ENCODE assay signal across 17 cellular contexts in genomic region chr18:13703899-13704298, GRCh38. TPM values are rescaled to one million over a fixed set of nuclear protein-coding genes. Genes with fewer than 3 reads are reported as not detected.
DNase-seq lines count a peak whose midpoint lies in the region; ATAC-seq, FAIRE-seq and TF ChIP-seq lines count a peak whose summit lies in the region.
"Had no signal": no experiment of that assay in that cellular context is flagged by ENCODE, and none has a peak within 500 bp of the region (broad histone marks: within the 10 kb centered on the region; RNA-seq: fewer than 3 reads in every experiment).

No MANE protein-coding gene starts in this region.

- no peaks in the 10 kb centered on the region; the same call in none of the 2 replicates for H4K20me1 ChIP-seq in IMR-90 (ENCODE audit: insufficient read depth, low read length)

- H3K9me3 ChIP-seq in IMR-90 (ENCODE audit: control insufficient read depth, insufficient read depth, low read length) (peaks cover 8% of the 10 kb centered on the region), gastroesophageal sphincter (peaks cover 0 to 5% (median 0%) of the 10 kb centered on the region in 3 donors)

- no peak overlapping the region for H3K4me2 ChIP-seq in IMR-90 (ENCODE audit: low read depth, low read length)
- H3K4me2 ChIP-seq: BLaER1 treated with 17β-estradiol and CSF1 and Interleukin-3, amounts not matched to agents 10 nM and 100 nM; PC-9 had no signal

- TF ChIP-seq RAD21 in IMR-90 (IDR thresholded peaks at IDR 0.05; ENCODE audit: low read length): no peak

- no peak for TF ChIP-seq CTCF in IMR-90 (conservative IDR thresholded peaks at IDR 0.05; ENCODE audit: low read depth, low read length)
- no peak for TF ChIP-seq CTCF in RWPE1 (conservative IDR thresholded peaks at IDR 0.05; ENCODE audit: low read depth)
- TF ChIP-seq CTCF in gastroesophageal sphincter (IDR thresholded peaks at IDR 0.05): no peak

- ATAC-seq in IMR-90 (ENCODE audit: low read depth): no peak
- ATAC-seq in gastroesophageal sphincter: no peak
- ATAC-seq: GM12878, heart left ventricle had no signal

- no peak overlapping the region for H2BK5ac ChIP-seq in IMR-90 (ENCODE audit: low read depth, low read length, poor library complexity, severe bottlenecking)

- H3K4me1 ChIP-seq in IMR-90 (ENCODE audit: control insufficient read depth, insufficient read depth, low read length): no peaks in the 10 kb centered on the region
- H3K4me1 ChIP-seq in gastroesophageal sphincter: no peaks in the 10 kb centered on the region
- H3K4me1 ChIP-seq: BLaER1 treated with 17β-estradiol and CSF1 and Interleukin-3, amounts not matched to agents 10 nM and 100 nM had no signal

- peaks cover 1% of the 10 kb centered on the region; the same call in 1 of the 2 replicates for H3K36me3 ChIP-seq in IMR-90 (ENCODE audit: control insufficient read depth, insufficient read depth, low read length)
- no peaks in the 10 kb centered on the region for H3K36me3 ChIP-seq in gastroesophageal sphincter

- H3K23ac ChIP-seq in IMR-90 (ENCODE audit: low read depth, low read length): no peak overlapping the region

- BruUV-seq in IMR-90 (replicated peaks; lab: Mats Ljungman, UMichigan): no TSS peak

- H4K8ac ChIP-seq in IMR-90 (ENCODE audit: low read depth in 2 of 2, low read length in 2 of 2): no peak overlapping the region

- POLR2A ChIA-PET in IMR-90 (lab: Charles Lee; ENCODE audit: unreplicated experiment) (no interaction called here), RWPE1 (lab: Yijun Ruan, JAX; ENCODE audit: low non-redundant PET) (no interaction called here)

- no peak overlapping the region for H4K91ac ChIP-seq in IMR-90 (ENCODE audit: insufficient read depth, low read depth, low read length)

- DNase-seq in IMR-90 (peak; percentile 16), SK-N-DZ (ENCODE audit: low spot score) (peak; percentile 20), left kidney (ENCODE audit: low read depth, low spot score) (peak; percentile 26), RWPE1 (ENCODE audit: low spot score) (no peak), NCI-H526 (lab: John Stamatoyannopoulos, UW) (no peak)
- DNase-seq: cerebellar nuclear complex; heart left ventricle; KG1; NCI-H1436; NCI-H510A; stimulated activated CD4-positive, alpha-beta T cell treated with anti-CD3 and anti-CD28 coated beads, Interleukin-4, amount 100 ng/mL, for 1 hour had no signal

- no CpG with 5 or more reads among the region's 1 CpG for WGBS in IMR-90 (ENCODE audit: extremely low coverage in 2 of 2, insufficient read length in 1 of 2), 2 experiments
- WGBS in gastroesophageal sphincter (ENCODE audit: low coverage in 1 of 2), 2 donors: 95 to 100% methylated on average over 1 of the region's 1 CpG

- no peak overlapping the region for H4K5ac ChIP-seq in IMR-90 (ENCODE audit: low read depth, low read length)

- no peak overlapping the region for H3K14ac ChIP-seq in IMR-90 (replicated peaks; ENCODE audit: low read depth, low read length)

- H2BK20ac ChIP-seq in IMR-90 (ENCODE audit: low read depth, low read length): no peak overlapping the region

- H2AK5ac ChIP-seq in IMR-90 (ENCODE audit: low read depth, low read length): no peak overlapping the region

- FAIRE-seq in G401.6 (lab: Jason Lieb, UNC): peak; percentile 76
- FAIRE-seq: GM12878, H1 had no signal

- no peak overlapping the region for H3K56ac ChIP-seq in IMR-90 (ENCODE audit: extremely low read depth, insufficient read depth, low read length)

- intact Hi-C loops in IMR-90 (cut with micrococcal nuclease): no loop called here

- H2BK120ac ChIP-seq in IMR-90 (ENCODE audit: low read depth, low read length): no peak overlapping the region

- no peak overlapping the region for H3K27ac ChIP-seq in IMR-90 (ENCODE audit: insufficient read depth, low read length)
- no peak overlapping the region for H3K27ac ChIP-seq in RWPE1
- H3K27ac ChIP-seq in gastroesophageal sphincter: no peak overlapping the region
- H3K27ac ChIP-seq: BLaER1 treated with 17β-estradiol and CSF1 and Interleukin-3, amounts not matched to agents 10 nM and 100 nM; heart left ventricle; PC-9 had no signal

- no peak overlapping the region for H2BK15ac ChIP-seq in IMR-90 (ENCODE audit: low read depth, low read length)

- no peak overlapping the region for H3K18ac ChIP-seq in IMR-90 (ENCODE audit: low read depth, low read length)

- H2AFZ ChIP-seq in IMR-90 (replicated peaks; ENCODE audit: low read length, poor library complexity): no peak overlapping the region
- H2AFZ ChIP-seq: PC-9 had no signal

- no peak for TF ChIP-seq POLR2A in IMR-90 (IDR thresholded peaks at IDR 0.05; ENCODE audit: low read depth, low read length)
- TF ChIP-seq POLR2A in gastroesophageal sphincter (IDR thresholded peaks at IDR 0.05): no peak

- no peaks in the 10 kb centered on the region for H3K9me1 ChIP-seq in IMR-90 (ENCODE audit: insufficient read depth, low read length)

- H3K27me3 ChIP-seq in IMR-90 (ENCODE audit: control insufficient read depth, insufficient read depth, low read length) (no peaks in the 10 kb centered on the region), gastroesophageal sphincter (no peaks in the 10 kb centered on the region)
- H3K27me3 ChIP-seq: BLaER1 treated with 17β-estradiol and CSF1 and Interleukin-3, amounts not matched to agents 10 nM and 100 nM; heart left ventricle had no signal

- H3K4me3 ChIP-seq in IMR-90 (ENCODE audit: insufficient read depth, low read depth, low read length): no peak overlapping the region
- H3K4me3 ChIP-seq in gastroesophageal sphincter: no peak overlapping the region
- H3K4me3 ChIP-seq: GM12878, heart left ventricle, PC-9 had no signal

- no peak overlapping the region for H2AK9ac ChIP-seq in IMR-90 (replicated peaks; ENCODE audit: low read depth, low read length, poor library complexity)

- dilution Hi-C loops in IMR-90 (cut with HindIII; ENCODE audit: low sequenced_read_pairs, unreplicated experiment): no loop called here

- no peak overlapping the region for H3K9ac ChIP-seq in IMR-90 (ENCODE audit: low read depth, low read length)
- H3K9ac ChIP-seq: BLaER1 treated with 17β-estradiol and CSF1 and Interleukin-3, amounts not matched to agents 10 nM and 100 nM had no signal

- CTCF ChIA-PET in IMR-90 (lab: Yijun Ruan, JAX): no interaction called here
- CTCF ChIA-PET in RWPE1 (lab: Yijun Ruan, JAX): interaction anchor here (0.6 kb wide), 1 partner anchor 705 kb away, joined by 3 read pairs; no protein-coding TSS in a partner anchor

- in situ Hi-C loops in IMR-90 (cut with MboI; ENCODE audit: low sequenced_read_pairs): no loop called here

- TF ChIP-seq EP300 in gastroesophageal sphincter (IDR thresholded peaks at IDR 0.05): no peak

- peaks cover 6 to 28% of the 10 kb centered on the region in 2 experiments for H3K79me1 ChIP-seq in IMR-90 (ENCODE audit: low read depth in 1 of 2, low read length in 2 of 2)

- no peak overlapping the region for H3K4ac ChIP-seq in IMR-90 (ENCODE audit: low read depth, low read length)

TF ChIP-seq in IMR-90, 13 proteins besides CTCF, POLR2A, EP300 and RAD21:
- TF ChIP-seq MAFK (IDR thresholded peaks at IDR 0.05; ENCODE audit: low read depth, low read length): no peak
- TF ChIP-seq CHD1 (IDR thresholded peaks at IDR 0.05; ENCODE audit: low read depth, low read length): no peak
- no peak for TF ChIP-seq USF2 (IDR thresholded peaks at IDR 0.05; ENCODE audit: low read depth, low read length)
- no peak for TF ChIP-seq RCOR1 (IDR thresholded peaks at IDR 0.05; ENCODE audit: insufficient replicate concordance, low read length)
- TF ChIP-seq BHLHE40 (IDR thresholded peaks at IDR 0.05; ENCODE audit: low read depth, low read length): no peak
- TF ChIP-seq ELK1 (IDR thresholded peaks at IDR 0.05; ENCODE audit: borderline replicate concordance, low read depth, low read length): no peak
- TF ChIP-seq FOS (IDR thresholded peaks at IDR 0.05; ENCODE audit: low read depth, low read length): no peak
- no peak for TF ChIP-seq RFX5 (IDR thresholded peaks at IDR 0.05; ENCODE audit: low read depth, low read length)
- TF ChIP-seq MXI1 (IDR thresholded peaks at IDR 0.05; ENCODE audit: borderline replicate concordance, low read depth, low read length): no peak
- no peak for TF ChIP-seq SMC3 (IDR thresholded peaks at IDR 0.05; ENCODE audit: low read depth, low read length)
- no peak for TF ChIP-seq CEBPB (IDR thresholded peaks at IDR 0.05; ENCODE audit: low read depth, low read length)
- TF ChIP-seq NFE2L2 (IDR thresholded peaks at IDR 0.05; ENCODE audit: low read depth, low read length): no peak
- TF ChIP-seq MAZ (IDR thresholded peaks at IDR 0.05; ENCODE audit: borderline replicate concordance, low read depth, low read length): no peak

RNA-seq across cellular contexts. Expression of gene FAM210A, which starts 22.5 kb away (rescaled TPM):
- total RNA-seq in IMR-90 (2012; rRNA removed) (16.1 and 25.3 TPM in 2 replicates), gastroesophageal sphincter (10 to 100 TPM in 3 of 4 donors, 1 to 10 TPM in 1; 4.7 to 18.6 (median 12.8) TPM)
- polyA plus RNA-seq in IMR-90 (2012; rRNA removed): 9.2 and 9.8 TPM in 2 replicates
- 5.4 and 7.8 TPM in 2 replicates for polyA plus RNA-seq in IMR-90 (2012; cell fraction: cytosol; rRNA removed)
- polyA plus RNA-seq in IMR-90 (2012; cell fraction: nucleus; rRNA removed; ENCODE audit: low replicate concordance): 5.2 and 10.1 TPM in 2 replicates
- polyA plus RNA-seq in SK-N-DZ (2014; cell fraction: cytosol; rRNA removed): 16.7 and 17.6 TPM in 2 replicates
- 3.8 and 11.5 TPM in 2 replicates for polyA plus RNA-seq in SK-N-DZ (2014; cell fraction: nucleus; rRNA removed)

RNA-seq across cellular contexts. Expression of gene RNMT, which starts 22.6 kb away (rescaled TPM):
- 13.3 and 21.1 TPM in 2 replicates for total RNA-seq in IMR-90 (2012; rRNA removed)
- polyA plus RNA-seq in IMR-90 (2012; rRNA removed): 11.9 and 13.6 TPM in 2 replicates
- 3.6 and 6.0 TPM in 2 replicates for polyA plus RNA-seq in IMR-90 (2012; cell fraction: cytosol; rRNA removed)
- 6.8 and 33.4 TPM in 2 replicates for polyA plus RNA-seq in IMR-90 (2012; cell fraction: nucleus; rRNA removed; ENCODE audit: low replicate concordance)
- 32.2 and 48.5 TPM in 2 replicates for polyA plus RNA-seq in SK-N-DZ (2014; cell fraction: cytosol; rRNA removed)
- 32.5 and 43.6 TPM in 2 replicates for polyA plus RNA-seq in SK-N-DZ (2014; cell fraction: nucleus; rRNA removed)
- total RNA-seq in gastroesophageal sphincter: 10 to 100 TPM; 18.6 to 27.1 (median 24.0) TPM

Comparison
In these comparisons a context has a peak if more than half of its experiments do, and no peak if none do; other contexts are left out.
1. DNase-seq: peak in IMR-90 (single experiment), SK-N-DZ (single experiment) and left kidney (single experiment); none in RWPE1 (single experiment) and NCI-H526 (0 of 2).